23 cellular contexts compared by ENCODE assay signal in genomic region chr2:159172403-159172802, GRCh38.
"Had no signal": no experiment of that assay in that cellular context is flagged by ENCODE, and none has a peak within 500 bp of the region (broad histone marks: within the 10 kb centered on the region; RNA-seq: fewer than 3 reads in every experiment).

No MANE protein-coding gene starts in this region.

- H3K4me1 ChIP-seq: adrenal gland, SJCRH30 had no signal

- H3K27me3 Mint-ChIP-seq: activated CD4-positive, alpha-beta memory T cell treated with anti-CD3 and anti-CD28 coated beads, Interleukin-2, amount 10 ng/mL, durations not matched to agents 7 days and 5 days; activated naive CD4-positive, alpha-beta T cell treated with anti-CD3 and anti-CD28 coated beads, Interleukin-2, amount 10 ng/mL, durations not matched to agents 7 days and 5 days; activated naive CD8-positive, alpha-beta T cell treated with anti-CD3 and anti-CD28 coated beads, Interleukin-2, amount 10 ng/mL, durations not matched to agents 7 days and 5 days; activated T-helper 17 cell treated with anti-CD3 and anti-CD28 coated beads, Interleukin-2, amount 50 U/mL, for 72 hours had no signal

- H3K27ac ChIP-seq: SJCRH30, VCaP had no signal

- H3K9ac ChIP-seq: SK-N-SH had no signal

- H3K4me1 Mint-ChIP-seq: activated CD4-positive, alpha-beta memory T cell treated with anti-CD3 and anti-CD28 coated beads, Interleukin-2, amount 10 ng/mL, durations not matched to agents 7 days and 5 days; activated naive CD4-positive, alpha-beta T cell treated with anti-CD3 and anti-CD28 coated beads, Interleukin-2, amount 10 ng/mL, durations not matched to agents 7 days and 5 days; activated naive CD8-positive, alpha-beta T cell treated with anti-CD3 and anti-CD28 coated beads, Interleukin-2, amount 10 ng/mL, durations not matched to agents 7 days and 5 days; activated T-helper 17 cell treated with anti-CD3 and anti-CD28 coated beads, Interleukin-2, amount 50 U/mL, for 72 hours had no signal

- H3K27ac Mint-ChIP-seq: activated CD4-positive, alpha-beta memory T cell treated with anti-CD3 and anti-CD28 coated beads, Interleukin-2, amount 10 ng/mL, durations not matched to agents 7 days and 5 days; activated naive CD4-positive, alpha-beta T cell treated with anti-CD3 and anti-CD28 coated beads, Interleukin-2, amount 10 ng/mL, durations not matched to agents 7 days and 5 days; activated naive CD8-positive, alpha-beta T cell treated with anti-CD3 and anti-CD28 coated beads, Interleukin-2, amount 10 ng/mL, durations not matched to agents 7 days and 5 days; activated T-helper 17 cell treated with anti-CD3 and anti-CD28 coated beads, Interleukin-2, amount 50 U/mL, for 72 hours had no signal

- H3K9me3 Mint-ChIP-seq: activated CD4-positive, alpha-beta memory T cell treated with anti-CD3 and anti-CD28 coated beads, Interleukin-2, amount 10 ng/mL, durations not matched to agents 7 days and 5 days; activated naive CD4-positive, alpha-beta T cell treated with anti-CD3 and anti-CD28 coated beads, Interleukin-2, amount 10 ng/mL, durations not matched to agents 7 days and 5 days; activated naive CD8-positive, alpha-beta T cell treated with anti-CD3 and anti-CD28 coated beads, Interleukin-2, amount 10 ng/mL, durations not matched to agents 7 days and 5 days; activated T-helper 17 cell treated with anti-CD3 and anti-CD28 coated beads, Interleukin-2, amount 50 U/mL, for 72 hours had no signal

- H3K4me3 Mint-ChIP-seq: activated CD4-positive, alpha-beta memory T cell treated with anti-CD3 and anti-CD28 coated beads, Interleukin-2, amount 10 ng/mL, durations not matched to agents 7 days and 5 days; activated naive CD4-positive, alpha-beta T cell treated with anti-CD3 and anti-CD28 coated beads, Interleukin-2, amount 10 ng/mL, durations not matched to agents 7 days and 5 days; activated naive CD8-positive, alpha-beta T cell treated with anti-CD3 and anti-CD28 coated beads, Interleukin-2, amount 10 ng/mL, durations not matched to agents 7 days and 5 days; activated T-helper 17 cell treated with anti-CD3 and anti-CD28 coated beads, Interleukin-2, amount 50 U/mL, for 72 hours had no signal

- H3K9me3 ChIP-seq: adrenal gland, SJCRH30, SK-N-SH had no signal

- DNase-seq: activated CD4-positive, alpha-beta memory T cell treated with anti-CD3 and anti-CD28 coated beads, Interleukin-2, amount 10 ng/mL, durations not matched to agents 7 days and 5 days; activated CD4-positive, alpha-beta T cell treated with anti-CD3 and anti-CD28 coated beads, Interleukin-2, amount 50 U/mL, for 1 hour; activated CD4-positive, CD25-positive, alpha-beta regulatory T cell; activated gamma-delta T cell; activated naive CD4-positive, alpha-beta T cell treated with anti-CD3 and anti-CD28 coated beads, Interleukin-2, amount 10 ng/mL, durations not matched to agents 7 days and 5 days; activated naive CD8-positive, alpha-beta T cell treated with anti-CD3 and anti-CD28 coated beads, Interleukin-2, amount 10 ng/mL, durations not matched to agents 7 days and 5 days; activated T-cell treated with anti-CD3 and anti-CD28 coated beads for 4 hours; activated T-cell treated with anti-CD3 and anti-CD28 coated beads, Interleukin-2, amount 50 U/mL, for 48 hours; adrenal gland; anterior cingulate cortex; Karpas-422; MM.1S; NCI-H1105; NCI-H1436 treated with DMSO at 0.1 percent for 48 hours; NCI-H187; NCI-H2081; NCI-H524; PC-3; SJCRH30; SK-N-SH; T-helper 1 cell had no signal

- ATAC-seq: activated T-helper 17 cell treated with anti-CD3 and anti-CD28 coated beads, Interleukin-2, amount 50 U/mL, for 72 hours; PC-3 had no signal

- H3K4me3 ChIP-seq: adrenal gland, SJCRH30 had no signal

- H3K27me3 ChIP-seq: adrenal gland, SJCRH30 had no signal

- H3K36me3 Mint-ChIP-seq: activated naive CD4-positive, alpha-beta T cell treated with anti-CD3 and anti-CD28 coated beads, Interleukin-2, amount 10 ng/mL, durations not matched to agents 7 days and 5 days; activated naive CD8-positive, alpha-beta T cell treated with anti-CD3 and anti-CD28 coated beads, Interleukin-2, amount 10 ng/mL, durations not matched to agents 7 days and 5 days had no signal

- H3K4me2 ChIP-seq: SK-N-SH had no signal
